12 cellular contexts compared by ENCODE assay signal in genomic region chr2:221549143-221549542, GRCh38. TPM values are rescaled to one million over a fixed set of nuclear protein-coding genes. Genes with fewer than 3 reads are reported as not detected.
DNase-seq lines count a peak whose midpoint lies in the region; ATAC-seq and TF ChIP-seq lines count a peak whose summit lies in the region.
"Had no signal": no experiment of that assay in that cellular context is flagged by ENCODE, and none has a peak within 500 bp of the region (broad histone marks: within the 10 kb centered on the region; RNA-seq: fewer than 3 reads in every experiment).

No MANE protein-coding gene starts in this region.

- H3K4me1 ChIP-seq in vagina (no peaks in the 10 kb centered on the region), lower lobe of right lung (no peaks in the 10 kb centered on the region)
- H3K4me1 ChIP-seq: tibial nerve had no signal

- no peak for TF ChIP-seq CTCF in vagina (IDR thresholded peaks at IDR 0.05)
- no peak for TF ChIP-seq CTCF in lower lobe of right lung (IDR thresholded peaks at IDR 0.05)

- peaks cover 1% of the 10 kb centered on the region for H3K36me3 Mint-ChIP-seq in central memory CD8-positive, alpha-beta T cell (ENCODE audit: insufficient read depth)
- H3K36me3 Mint-ChIP-seq in activated CD4-positive, alpha-beta memory T cell treated with anti-CD3 and anti-CD28 coated beads for 36 hours = peaks cover 6% of the 10 kb centered on the region

- H3K27ac Mint-ChIP-seq in central memory CD8-positive, alpha-beta T cell (ENCODE audit: low read depth) = peak overlapping the region; percentile 18
- no peak overlapping the region for H3K27ac Mint-ChIP-seq in activated CD4-positive, alpha-beta memory T cell treated with anti-CD3 and anti-CD28 coated beads for 36 hours

- no peaks in the 10 kb centered on the region for H3K27me3 Mint-ChIP-seq in central memory CD8-positive, alpha-beta T cell
- H3K27me3 Mint-ChIP-seq in activated CD4-positive, alpha-beta memory T cell treated with anti-CD3 and anti-CD28 coated beads for 36 hours = no peaks in the 10 kb centered on the region
- H3K27me3 Mint-ChIP-seq: brain had no signal

- H3K27ac ChIP-seq in vagina (no peak overlapping the region), lower lobe of right lung (no peak overlapping the region)
- H3K27ac ChIP-seq: tibial nerve had no signal

- H3K9me3 ChIP-seq in vagina = no peaks in the 10 kb centered on the region
- H3K9me3 ChIP-seq in lower lobe of right lung = no peaks in the 10 kb centered on the region
- H3K9me3 ChIP-seq: tibial nerve had no signal

- no peaks in the 10 kb centered on the region for H3K9me3 Mint-ChIP-seq in central memory CD8-positive, alpha-beta T cell
- H3K9me3 Mint-ChIP-seq in activated CD4-positive, alpha-beta memory T cell treated with anti-CD3 and anti-CD28 coated beads for 36 hours = no peaks in the 10 kb centered on the region

- no peak overlapping the region for H3K4me3 Mint-ChIP-seq in central memory CD8-positive, alpha-beta T cell
- no peak overlapping the region for H3K4me3 Mint-ChIP-seq in activated CD4-positive, alpha-beta memory T cell treated with anti-CD3 and anti-CD28 coated beads for 36 hours
- H3K4me3 Mint-ChIP-seq: brain had no signal

- no peak for TF ChIP-seq POLR2A in vagina (IDR thresholded peaks at IDR 0.05)

- peaks cover 33% of the 10 kb centered on the region for H3K4me1 Mint-ChIP-seq in central memory CD8-positive, alpha-beta T cell
- peaks cover 41% of the 10 kb centered on the region for H3K4me1 Mint-ChIP-seq in activated CD4-positive, alpha-beta memory T cell treated with anti-CD3 and anti-CD28 coated beads for 36 hours (ENCODE audit: low read depth)

- no peaks in the 10 kb centered on the region for H3K36me3 ChIP-seq in vagina
- no peaks in the 10 kb centered on the region for H3K36me3 ChIP-seq in lower lobe of right lung
- H3K36me3 ChIP-seq: tibial nerve had no signal

- H3K4me3 ChIP-seq in vagina (no peak overlapping the region), lower lobe of right lung (no peak overlapping the region)
- H3K4me3 ChIP-seq: tibial nerve had no signal

- intact Hi-C loops in vagina (cut with DNase I) = no loop called here
- intact Hi-C loops in lower lobe of right lung (cut with DNase I) = no loop called here
- intact Hi-C loops in activated CD4-positive, alpha-beta memory T cell treated with anti-CD3 and anti-CD28 coated beads for 36 hours (cut with micrococcal nuclease) = no loop called here

- POLR2A ChIA-PET in activated CD4-positive, alpha-beta memory T cell treated with anti-CD3 and anti-CD28 coated beads for 36 hours (lab: Charles Lee) = interaction anchor here (0.8 kb wide), 1 partner anchor 31 kb away, joined by 4 read pairs; no protein-coding TSS in a partner anchor

- CTCF ChIA-PET in activated CD4-positive, alpha-beta memory T cell treated with anti-CD3 and anti-CD28 coated beads for 36 hours (lab: Charles Lee) = interaction anchor here (1.4 kb wide), 1 partner anchor 15 kb away, joined by 4 read pairs; no protein-coding TSS in a partner anchor

- DNase-seq in central memory CD8-positive, alpha-beta T cell (ENCODE audit: low spot score in 2 of 2) = no peak
- DNase-seq in vagina (ENCODE audit: extremely low spot score in 2 of 2) = no peak
- no peak for DNase-seq in lower lobe of right lung
- no peak for DNase-seq in activated CD4-positive, alpha-beta memory T cell treated with anti-CD3 and anti-CD28 coated beads for 36 hours
- no peak for DNase-seq in activated CD8-positive, alpha-beta memory T cell treated with anti-CD3 and anti-CD28 coated beads, Interleukin-2, amount 50 U/mL, for 4 hours
- DNase-seq: activated CD4-positive, alpha-beta T cell treated with anti-CD3 and anti-CD28 coated beads, Interleukin-2, amount 50 U/mL, for 48 hours had no signal

- ATAC-seq in GM18517 (IDR thresholded peaks at IDR 0.05; ENCODE audit: unreplicated experiment) = peak; percentile 93
- ATAC-seq in GM21515 (IDR thresholded peaks at IDR 0.05; ENCODE audit: unreplicated experiment) = peak; percentile 95
- ATAC-seq in HG03108 (IDR thresholded peaks at IDR 0.05; ENCODE audit: unreplicated experiment) = peak; percentile 61
- no peak for ATAC-seq in central memory CD8-positive, alpha-beta T cell (replicated peaks; ENCODE audit: extremely low read depth, poor library complexity, severe bottlenecking)
- no peak for ATAC-seq in lower lobe of right lung
- ATAC-seq: Right ventricle myocardium inferior had no signal

- H3K27me3 ChIP-seq in vagina (no peaks in the 10 kb centered on the region), lower lobe of right lung (ENCODE audit: low read depth) (no peaks in the 10 kb centered on the region)
- H3K27me3 ChIP-seq: tibial nerve had no signal

RNA-seq across cellular contexts. Expression of gene EPHA4, which starts 23.0 kb away (rescaled TPM):
- total RNA-seq in vagina (24.1 TPM), lower lobe of right lung (13.8 TPM)
- 1 to 10 TPM; 6.3 to 7.0 TPM for total RNA-seq in activated CD4-positive, alpha-beta memory T cell treated with anti-CD3 and anti-CD28 coated beads for 36 hours

Comparison
In these comparisons a context has a peak if more than half of its experiments do, and no peak if none do; other contexts are left out.
1. ATAC-seq: peak in GM18517 (single experiment), GM21515 (single experiment) and HG03108 (single experiment); none in central memory CD8-positive, alpha-beta T cell (single experiment) and lower lobe of right lung (0 of 2).